Comparison of ENCODE assay signal across 16 cellular contexts in the genomic region with DNA sequence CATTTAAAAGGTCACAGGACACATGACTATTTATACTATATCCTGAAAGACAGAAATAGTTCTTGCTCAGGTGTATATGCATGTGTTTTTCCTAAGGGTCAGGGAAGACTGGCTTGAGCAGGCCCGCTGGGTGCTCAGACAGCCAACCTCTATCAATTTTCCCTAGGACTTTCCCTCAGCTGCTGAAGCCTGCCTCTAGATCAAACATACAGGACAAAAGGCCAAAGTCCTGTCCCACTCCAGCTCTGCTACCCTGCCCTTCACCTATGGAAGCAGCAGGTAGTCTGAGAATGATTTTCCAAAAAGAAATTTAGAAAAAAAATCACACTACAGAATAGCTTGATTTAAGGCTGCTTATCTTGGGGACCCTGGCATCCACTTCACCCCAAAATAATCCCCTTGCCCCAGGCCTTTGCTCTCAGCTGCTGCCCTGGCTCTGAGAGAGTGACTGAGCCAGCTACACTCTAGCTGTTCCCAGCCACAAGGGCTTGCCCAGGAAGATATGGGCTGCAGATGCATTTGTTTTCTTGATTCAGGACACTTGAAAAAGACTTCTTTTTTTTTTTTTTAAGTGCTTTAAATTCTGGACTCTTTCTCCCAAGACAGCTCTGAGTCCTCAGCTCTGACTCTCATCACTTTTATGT.
"Had no signal": no experiment of that assay in that cellular context is flagged by ENCODE, and none has a peak within 500 bp of the region (broad histone marks: within the 10 kb centered on the region; RNA-seq: fewer than 3 reads in every experiment).

No MANE protein-coding gene starts in this region.

- H3K27me3 ChIP-seq: colonic mucosa, gastrocnemius medialis had no signal

- H3K4me3 ChIP-seq: colonic mucosa, gastrocnemius medialis had no signal

- H3K9me3 ChIP-seq: colonic mucosa, gastrocnemius medialis had no signal

- H3K4me1 ChIP-seq: colonic mucosa had no signal

- ATAC-seq: activated naive CD8-positive, alpha-beta T cell treated with anti-CD3 and anti-CD28 coated beads, Interleukin-2, amount 50 U/mL, for 24 hours; activated T-cell treated with anti-CD3 and anti-CD28 coated beads, Interleukin-2, amount 50 U/mL, for 72 hours; gastrocnemius medialis; left ventricle myocardium superior had no signal

- H3K36me3 ChIP-seq: colonic mucosa, WERI-Rb-1 had no signal

- DNase-seq: activated CD4-positive, alpha-beta T cell treated with anti-CD3 and anti-CD28 coated beads, Interleukin-2, amount 50 U/mL, for 4 hours; activated gamma-delta T cell; activated naive CD8-positive, alpha-beta T cell treated with anti-CD3 and anti-CD28 coated beads, Interleukin-2, amount 50 U/mL, for 24 hours; activated T-cell treated with anti-CD3 and anti-CD28 coated beads, Interleukin-2, amount 50 U/mL, for 72 hours; aorta; colonic mucosa; gastrocnemius medialis; left ventricle myocardium superior; nucleus accumbens; posterior cingulate gyrus; stimulated activated CD4-positive, alpha-beta T cell treated with anti-CD3 and anti-CD28 coated beads, Interleukin-12 subunit alpha, Interleukin-12 subunit beta, amount 100 ng/mL, for 4 hours; stimulated activated CD4-positive, alpha-beta T cell treated with anti-CD3 and anti-CD28 coated beads, Interleukin-1b, Interleukin-23, amount 100 ng/mL, for 48 hours; stimulated activated CD8-positive, alpha-beta memory T cell treated with anti-CD3 and anti-CD28 coated beads, Interleukin-4, amount 100 ng/mL, for 48 hours; stimulated activated naive CD4-positive, alpha-beta T cell had no signal

- FAIRE-seq: endometrium had no signal

- H3K27ac ChIP-seq: colonic mucosa, gastrocnemius medialis, WERI-Rb-1 had no signal
